Comparison of ENCODE assay signal across 9 cellular contexts in genomic region chr3:42079701-42080323, GRCh38. TPM values are rescaled to one million over a fixed set of nuclear protein-coding genes. Genes with fewer than 3 reads are reported as not detected.
DNase-seq lines count a peak whose midpoint lies in the region; ATAC-seq and TF ChIP-seq lines count a peak whose summit lies in the region.
"Had no signal": no experiment of that assay in that cellular context is flagged by ENCODE, and none has a peak within 500 bp of the region (broad histone marks: within the 10 kb centered on the region; RNA-seq: fewer than 3 reads in every experiment).

No MANE protein-coding gene starts in this region.

- peak overlapping the region; percentile 33; the same call in 1 of the 2 replicates for H3K4me2 ChIP-seq in OCI-LY7 (ENCODE audit: low read length)

- peak; percentile 20 for ATAC-seq in GM18511 (IDR thresholded peaks at IDR 0.05; ENCODE audit: unreplicated experiment)
- no peak for ATAC-seq in HG03175 (IDR thresholded peaks at IDR 0.05; ENCODE audit: unreplicated experiment)
- ATAC-seq in HG03108 (IDR thresholded peaks at IDR 0.05; ENCODE audit: unreplicated experiment) = no peak

- H3K4me1 ChIP-seq in OCI-LY7 (ENCODE audit: insufficient read depth, low read length, poor library complexity, severe bottlenecking) (peaks cover 45% of the 10 kb centered on the region), esophagus muscularis mucosa (peaks cover 60 to 82% (median 78%) of the 10 kb centered on the region in 4 donors), rectal smooth muscle tissue (ENCODE audit: control insufficient read depth, insufficient read depth, low read length) (peaks cover 34% of the 10 kb centered on the region)

- H4K20me1 ChIP-seq in OCI-LY7 (ENCODE audit: insufficient read depth, low read length) = peaks cover 14% of the 10 kb centered on the region

- H3K27ac ChIP-seq in OCI-LY7 (ENCODE audit: low read depth, low read length, poor library complexity, severe bottlenecking) (peak overlapping the region; percentile 30), esophagus muscularis mucosa (replicated peaks in 1 of 4) (peak overlapping the region; percentile 82 to 86 (median 84)), rectal smooth muscle tissue (ENCODE audit: low read depth, low read length) (peak overlapping the region; percentile 88)

- no peaks in the 10 kb centered on the region for H3K9me2 ChIP-seq in OCI-LY7 (ENCODE audit: insufficient read depth, low read length)

- no peak for DNase-seq in OCI-LY7 (ENCODE audit: low spot score)
- DNase-seq in esophagus muscularis mucosa (ENCODE audit: extremely low spot score) = no peak
- DNase-seq in central memory CD4-positive, alpha-beta T cell = no peak
- no peak for DNase-seq in GM19238 (ENCODE audit: insufficient read length, low spot score)
- DNase-seq: Kasumi-1 had no signal

- BruUV-seq in OCI-LY7 (replicated peaks; lab: Mats Ljungman, UMichigan) = no TSS peak

- intact Hi-C loops in OCI-LY7 (cut with micrococcal nuclease; ENCODE audit: unreplicated experiment) (no loop called here), esophagus muscularis mucosa (cut with DNase I) (no loop called here)

- CTCF ChIA-PET in OCI-LY7 (lab: Charles Lee; ENCODE audit: unreplicated experiment) = no interaction called here

- no peak for TF ChIP-seq EP300 in esophagus muscularis mucosa (IDR thresholded peaks at IDR 0.05)

- H3K4me3 ChIP-seq in OCI-LY7 (ENCODE audit: low read depth, low read length, poor library complexity, severe bottlenecking) = no peak overlapping the region
- H3K4me3 ChIP-seq in esophagus muscularis mucosa = no peak overlapping the region
- peak overlapping the region; percentile 16 for H3K4me3 ChIP-seq in rectal smooth muscle tissue (ENCODE audit: low read length)

- H3K27me3 ChIP-seq in esophagus muscularis mucosa = no peaks in the 10 kb centered on the region
- H3K27me3 ChIP-seq in rectal smooth muscle tissue (ENCODE audit: control insufficient read depth, insufficient read depth, low read length) = no peaks in the 10 kb centered on the region

- H3K9ac ChIP-seq in rectal smooth muscle tissue (ENCODE audit: low read length) = no peak overlapping the region

- H3K36me3 ChIP-seq in OCI-LY7 (ENCODE audit: insufficient read depth, low read length) (peaks cover 22% of the 10 kb centered on the region), esophagus muscularis mucosa (no peaks in the 10 kb centered on the region), rectal smooth muscle tissue (ENCODE audit: control insufficient read depth, insufficient read depth, low read length) (no peaks in the 10 kb centered on the region)

- peaks cover 99% of the 10 kb centered on the region for H3K79me2 ChIP-seq in OCI-LY7 (ENCODE audit: insufficient read depth, low read depth, low read length)

- no peak for TF ChIP-seq POLR2A in esophagus muscularis mucosa (IDR thresholded peaks at IDR 0.05; ENCODE audit: low read depth)

- H2AFZ ChIP-seq in OCI-LY7 (ENCODE audit: low read length) = no peak overlapping the region

- H3K9me3 ChIP-seq in OCI-LY7 (ENCODE audit: low read length) = peaks cover 18% of the 10 kb centered on the region
- H3K9me3 ChIP-seq in esophagus muscularis mucosa = no peaks in the 10 kb centered on the region

- POLR2A ChIA-PET in OCI-LY7 (lab: Charles Lee) = interaction anchor here (1.0 to 1.5 kb wide), 5 partner anchors 8 to 55 kb away, joined by 3 to 5 read pairs (median 4); no protein-coding TSS in a partner anchor

- WGBS in esophagus muscularis mucosa = 64% methylated on average over 13 of the region's 13 CpGs

- no peak for TF ChIP-seq CTCF in OCI-LY7 (conservative IDR thresholded peaks at IDR 0.05; ENCODE audit: low read length)
- TF ChIP-seq CTCF in esophagus muscularis mucosa (IDR thresholded peaks at IDR 0.05) = no peak

RNA-seq across cellular contexts. Expression of gene TRAK1, which starts 11.3 kb away (rescaled TPM):
- total RNA-seq in OCI-LY7 (2014; rRNA removed; shearing (Covaris generic)) = 60.8 and 62.5 TPM in 2 replicates
- total RNA-seq in OCI-LY7 (2022) (88.3 and 92.6 TPM in 2 replicates), esophagus muscularis mucosa (10 to 100 TPM; 45.7 to 74.8 (median 57.7) TPM)

Comparison
In these comparisons a context has a peak if more than half of its experiments do, and no peak if none do; other contexts are left out.
1. H3K27ac ChIP-seq: peak in every context shown above with its lines; median percentile 88 in rectal smooth muscle tissue; 84 in esophagus muscularis mucosa; 30 in OCI-LY7.